In the genomic region with DNA sequence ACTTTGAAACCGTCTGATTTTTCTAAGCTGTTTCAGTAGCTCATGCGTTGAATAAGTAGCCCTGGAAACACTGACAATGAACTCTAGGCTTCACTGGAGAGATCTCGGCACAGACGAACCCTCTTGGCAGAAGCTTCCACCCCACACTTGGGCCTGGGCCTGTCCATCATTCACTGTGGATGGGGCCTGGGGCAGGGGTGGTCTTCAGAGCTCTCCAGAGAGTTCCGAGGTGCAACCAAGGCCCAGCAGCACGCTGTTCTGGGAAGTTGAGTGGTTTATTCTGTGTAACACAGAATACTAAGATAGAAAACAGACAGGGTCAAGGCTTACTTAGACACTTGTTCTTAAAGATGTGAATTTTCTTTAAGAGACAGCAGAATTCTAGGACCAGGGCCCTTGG, we compare ENCODE assay signal across 27 cellular contexts.
"Had no signal": no experiment of that assay in that cellular context is flagged by ENCODE, and none has a peak within 500 bp of the region (broad histone marks: within the 10 kb centered on the region; RNA-seq: fewer than 3 reads in every experiment).

No MANE protein-coding gene starts in this region.

- DNase-seq: dermis blood vessel endothelial cell; effector memory CD4-positive, alpha-beta T cell; foreskin fibroblast; gastrocnemius medialis; heart left ventricle; kidney; mucosa of descending colon; naive B cell; nucleus accumbens; sigmoid colon; stimulated activated CD4-positive, alpha-beta T cell treated with anti-CD3 and anti-CD28 coated beads, Interleukin-2, amount 100 ng/mL, for 24 hours; stimulated activated CD4-positive, alpha-beta T cell treated with anti-CD3 and anti-CD28 coated beads, Interleukin-4, amount 100 ng/mL, for 24 hours; stimulated activated naive CD8-positive, alpha-beta T cell treated with anti-CD3 and anti-CD28 coated beads, Interleukin-15, Interleukin-2, amounts not matched to agents 100 U/mL and 50 U/mL, for 24 hours; substantia nigra; testis; tibial artery had no signal

- H3K36me3 Mint-ChIP-seq: natural killer cell treated with Interleukin-12 subunit alpha and Interleukin-12 subunit beta and Interleukin-15 and Interleukin-18, amount 100 ng/mL, for 72 hours had no signal

- H3K27ac ChIP-seq: coronary artery, gastrocnemius medialis, heart left ventricle, hepatocyte, prostate gland, right atrium auricular region, sigmoid colon, testis, tibial artery had no signal

- H3K4me3 Mint-ChIP-seq: memory B cell; mesothelial cell of epicardium; naive B cell; natural killer cell treated with Interleukin-12 subunit alpha and Interleukin-12 subunit beta and Interleukin-15 and Interleukin-18, amount 100 ng/mL, for 72 hours; neural crest cell; stimulated activated effector memory CD8-positive, alpha-beta T cell treated with anti-CD3 and anti-CD28 coated beads, Interleukin-12 subunit alpha, Interleukin-12 subunit beta, amount 100 ng/mL, for 72 hours; type B pancreatic cell had no signal

- H3K4me3 ChIP-seq: coronary artery, gastrocnemius medialis, heart left ventricle, hepatocyte, lung, mucosa of descending colon, prostate gland, right atrium auricular region, sigmoid colon, testis, tibial artery had no signal

- H3K27ac Mint-ChIP-seq: memory B cell; mesothelial cell of epicardium; natural killer cell treated with Interleukin-12 subunit alpha and Interleukin-12 subunit beta and Interleukin-15 and Interleukin-18, amount 100 ng/mL, for 72 hours; type B pancreatic cell had no signal

- H3K27me3 ChIP-seq: gastrocnemius medialis, heart left ventricle, hepatocyte, right atrium auricular region, sigmoid colon, testis, tibial artery had no signal

- H3K9me3 ChIP-seq: gastrocnemius medialis, heart left ventricle, mucosa of descending colon, prostate gland, right atrium auricular region, sigmoid colon, testis, tibial artery had no signal

- ATAC-seq: gastrocnemius medialis; heart left ventricle; natural killer cell treated with Interleukin-12 subunit alpha and Interleukin-12 subunit beta and Interleukin-15 and Interleukin-18, amount 100 ng/mL, for 72 hours; stimulated activated effector memory CD8-positive, alpha-beta T cell treated with anti-CD3 and anti-CD28 coated beads, Interleukin-12 subunit alpha, Interleukin-12 subunit beta, amount 100 ng/mL, for 72 hours; stimulated activated naive CD8-positive, alpha-beta T cell treated with anti-CD3 and anti-CD28 coated beads, Interleukin-15, Interleukin-2, amounts not matched to agents 100 U/mL and 50 U/mL, for 24 hours had no signal

- H3K4me1 ChIP-seq: prostate gland had no signal

- H3K4me1 Mint-ChIP-seq: memory B cell; mesothelial cell of epicardium; neural crest cell; stimulated activated effector memory CD8-positive, alpha-beta T cell treated with anti-CD3 and anti-CD28 coated beads, Interleukin-12 subunit alpha, Interleukin-12 subunit beta, amount 100 ng/mL, for 72 hours had no signal

- H3K9me3 Mint-ChIP-seq: memory B cell; mesothelial cell of epicardium; naive B cell; natural killer cell treated with Interleukin-12 subunit alpha and Interleukin-12 subunit beta and Interleukin-15 and Interleukin-18, amount 100 ng/mL, for 72 hours; neural crest cell; stimulated activated effector memory CD8-positive, alpha-beta T cell treated with anti-CD3 and anti-CD28 coated beads, Interleukin-12 subunit alpha, Interleukin-12 subunit beta, amount 100 ng/mL, for 72 hours; type B pancreatic cell had no signal

- H3K27me3 Mint-ChIP-seq: memory B cell; naive B cell; natural killer cell treated with Interleukin-12 subunit alpha and Interleukin-12 subunit beta and Interleukin-15 and Interleukin-18, amount 100 ng/mL, for 72 hours; type B pancreatic cell had no signal
